8 cellular contexts compared by ENCODE assay signal in the genomic region with DNA sequence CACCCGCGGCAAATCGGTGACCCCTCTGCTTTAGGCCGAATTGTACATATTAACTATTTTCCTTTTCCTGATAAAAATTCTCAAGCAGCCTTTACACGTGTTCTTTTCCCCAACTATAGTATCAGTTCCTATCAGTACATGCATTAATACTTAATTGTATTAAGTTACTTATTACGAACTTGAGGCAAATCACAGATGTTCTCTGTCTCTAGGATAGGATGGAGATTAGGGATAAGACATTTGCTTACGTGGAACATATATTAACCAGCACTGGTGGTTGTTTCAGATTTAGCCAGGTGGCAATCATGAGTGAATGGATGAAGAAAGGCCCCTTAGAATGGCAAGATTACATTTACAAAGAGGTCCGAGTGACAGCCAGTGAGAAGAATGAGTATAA. TPM values are rescaled to one million over a fixed set of nuclear protein-coding genes. Genes with fewer than 3 reads are reported as not detected.
DNase-seq lines count a peak whose midpoint lies in the region; ATAC-seq lines count a peak whose summit lies in the region.

No MANE protein-coding gene starts in this region.

- H3K36me3 Mint-ChIP-seq in activated CD4-positive, alpha-beta memory T cell treated with anti-CD3 and anti-CD28 coated beads for 36 hours: peaks cover 19% of the 10 kb centered on the region

- peaks cover 12% of the 10 kb centered on the region for H3K4me1 Mint-ChIP-seq in activated CD4-positive, alpha-beta memory T cell treated with anti-CD3 and anti-CD28 coated beads for 36 hours (ENCODE audit: low read depth)

- ATAC-seq in HG02852 (IDR thresholded peaks at IDR 0.05; ENCODE audit: unreplicated experiment): no peak

- H3K27ac Mint-ChIP-seq in activated CD4-positive, alpha-beta memory T cell treated with anti-CD3 and anti-CD28 coated beads for 36 hours: peak overlapping the region; percentile 86

- peaks cover 9% of the 10 kb centered on the region for H3K27me3 Mint-ChIP-seq in activated CD4-positive, alpha-beta memory T cell treated with anti-CD3 and anti-CD28 coated beads for 36 hours

- H3K36me3 ChIP-seq in subcutaneous abdominal adipose tissue (ENCODE audit: control insufficient read depth in 5 of 5, insufficient read depth in 5 of 5, low read length in 5 of 5): peaks cover 6 to 17% (median 8%) of the 10 kb centered on the region in 5 donors

- peak overlapping the region; percentile 64 for H3K27ac ChIP-seq in subcutaneous abdominal adipose tissue (ENCODE audit: low read depth, low read length)

- H3K9me3 ChIP-seq in iPS-18c (ENCODE audit: control insufficient read depth, insufficient read depth, low read length) (no peaks in the 10 kb centered on the region), subcutaneous abdominal adipose tissue (ENCODE audit: control insufficient read depth in 5 of 5, low read length in 5 of 5) (no peaks in the 10 kb centered on the region)

- CTCF ChIA-PET in activated CD4-positive, alpha-beta memory T cell treated with anti-CD3 and anti-CD28 coated beads for 36 hours (lab: Charles Lee): no interaction called here

- DNase-seq in NCI-H524 (lab: John Stamatoyannopoulos, UW) (peak; percentile 9 to 60), NCI-H524 treated with DMSO at 0.1 percent for 48 hours (lab: John Stamatoyannopoulos, UW) (no peak), NCI-H187 (lab: John Stamatoyannopoulos, UW) (no peak), HUDEP-2 (lab: John Stamatoyannopoulos, UW; ENCODE audit: unreplicated experiment in 76 of 76) (no peak)
- no peak for DNase-seq in activated CD4-positive, alpha-beta memory T cell treated with anti-CD3 and anti-CD28 coated beads for 36 hours

- peak overlapping the region; percentile 96 for H3K4me3 Mint-ChIP-seq in activated CD4-positive, alpha-beta memory T cell treated with anti-CD3 and anti-CD28 coated beads for 36 hours

- H3K4me3 ChIP-seq in iPS-18c (ENCODE audit: insufficient read depth, low read depth, low read length) (peak overlapping the region; percentile 95), subcutaneous abdominal adipose tissue (ENCODE audit: low read depth in 1 of 5, low read length in 5 of 5) (peak overlapping the region; percentile 78 to 89 (median 86))

- peak overlapping the region; percentile 40 to 97 (median 80) for H3K9ac ChIP-seq in subcutaneous abdominal adipose tissue (ENCODE audit: low read length in 5 of 5)

- intact Hi-C loops in activated CD4-positive, alpha-beta memory T cell treated with anti-CD3 and anti-CD28 coated beads for 36 hours (cut with micrococcal nuclease): loop anchor here (1.0 kb wide), 1 partner anchor 27 kb away; a partner anchor contains a TSS

- POLR2A ChIA-PET in activated CD4-positive, alpha-beta memory T cell treated with anti-CD3 and anti-CD28 coated beads for 36 hours (lab: Charles Lee): interaction anchor here (2.7 kb wide), 1 partner anchor 28 kb away, joined by 21 read pairs; a partner anchor contains a TSS

- no peaks in the 10 kb centered on the region for H3K27me3 ChIP-seq in subcutaneous abdominal adipose tissue (ENCODE audit: control insufficient read depth in 5 of 5, insufficient read depth in 4 of 5, low read length in 5 of 5)

- peaks cover 0 to 12% (median 9%) of the 10 kb centered on the region in 5 donors for H3K4me1 ChIP-seq in subcutaneous abdominal adipose tissue (ENCODE audit: control insufficient read depth in 5 of 5, insufficient read depth in 5 of 5, low read length in 5 of 5)

- no peaks in the 10 kb centered on the region for H3K9me3 Mint-ChIP-seq in activated CD4-positive, alpha-beta memory T cell treated with anti-CD3 and anti-CD28 coated beads for 36 hours

RNA-seq across cellular contexts. Expression of a gene that starts 0.7 kb away (rescaled TPM):
- total RNA-seq in activated CD4-positive, alpha-beta memory T cell treated with anti-CD3 and anti-CD28 coated beads for 36 hours: 10 to 100 TPM; 24.9 to 26.0 TPM

RNA-seq across cellular contexts. Expression of a gene that starts 27.5 kb away (rescaled TPM):
- 100 to 1,000 TPM; 276 to 279 TPM for total RNA-seq in activated CD4-positive, alpha-beta memory T cell treated with anti-CD3 and anti-CD28 coated beads for 36 hours

Comparison
In these comparisons a context has a peak if more than half of its experiments do, and no peak if none do; other contexts are left out.
1. DNase-seq: peak in NCI-H524 (2 of 2); none in NCI-H524 treated with DMSO at 0.1 percent for 48 hours (single experiment), activated CD4-positive, alpha-beta memory T cell treated with anti-CD3 and anti-CD28 coated beads for 36 hours (single experiment), NCI-H187 (0 of 2) and HUDEP-2 (0 of 76).